ENCODE assay signal across 1 cellular context in the genomic region with DNA sequence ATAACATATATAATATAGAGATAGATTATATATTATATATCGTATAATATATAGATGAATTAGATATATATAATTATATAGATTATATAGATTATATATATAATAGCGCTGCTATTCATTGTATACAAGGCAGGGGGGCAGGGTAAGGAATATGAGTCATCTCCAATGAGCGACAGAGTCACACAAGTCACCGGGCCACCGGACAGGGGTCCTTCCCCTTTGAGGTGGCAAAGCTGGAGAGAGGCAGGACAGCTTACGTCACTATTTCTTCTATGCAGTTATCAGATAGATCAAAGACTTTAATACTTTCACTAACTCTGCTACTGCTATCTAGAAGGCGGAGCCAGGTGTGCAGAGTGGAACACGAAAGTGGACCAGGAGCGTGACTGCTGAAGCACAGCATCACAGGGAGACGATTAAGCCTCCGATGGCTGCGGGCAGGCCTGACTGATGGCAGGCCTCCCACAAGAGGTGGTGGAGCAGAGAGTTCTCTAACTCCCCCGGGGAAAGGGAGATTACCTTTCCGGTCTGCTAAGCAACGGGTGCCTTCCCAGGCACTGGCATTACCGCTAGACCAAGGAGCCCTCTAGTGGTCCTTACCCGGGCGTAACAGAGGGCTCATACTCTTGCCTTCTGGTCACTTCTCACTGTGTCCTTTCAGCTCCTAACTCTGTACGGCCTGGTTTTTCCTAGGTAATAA.
TF ChIP-seq lines count a peak whose summit lies in the region.

No MANE protein-coding gene starts in this region.

TF ChIP-seq in liver, 16 proteins besides CTCF, POLR2A, EP300 and RAD21 (continued from another document):
- TF ChIP-seq, protein P1, sequence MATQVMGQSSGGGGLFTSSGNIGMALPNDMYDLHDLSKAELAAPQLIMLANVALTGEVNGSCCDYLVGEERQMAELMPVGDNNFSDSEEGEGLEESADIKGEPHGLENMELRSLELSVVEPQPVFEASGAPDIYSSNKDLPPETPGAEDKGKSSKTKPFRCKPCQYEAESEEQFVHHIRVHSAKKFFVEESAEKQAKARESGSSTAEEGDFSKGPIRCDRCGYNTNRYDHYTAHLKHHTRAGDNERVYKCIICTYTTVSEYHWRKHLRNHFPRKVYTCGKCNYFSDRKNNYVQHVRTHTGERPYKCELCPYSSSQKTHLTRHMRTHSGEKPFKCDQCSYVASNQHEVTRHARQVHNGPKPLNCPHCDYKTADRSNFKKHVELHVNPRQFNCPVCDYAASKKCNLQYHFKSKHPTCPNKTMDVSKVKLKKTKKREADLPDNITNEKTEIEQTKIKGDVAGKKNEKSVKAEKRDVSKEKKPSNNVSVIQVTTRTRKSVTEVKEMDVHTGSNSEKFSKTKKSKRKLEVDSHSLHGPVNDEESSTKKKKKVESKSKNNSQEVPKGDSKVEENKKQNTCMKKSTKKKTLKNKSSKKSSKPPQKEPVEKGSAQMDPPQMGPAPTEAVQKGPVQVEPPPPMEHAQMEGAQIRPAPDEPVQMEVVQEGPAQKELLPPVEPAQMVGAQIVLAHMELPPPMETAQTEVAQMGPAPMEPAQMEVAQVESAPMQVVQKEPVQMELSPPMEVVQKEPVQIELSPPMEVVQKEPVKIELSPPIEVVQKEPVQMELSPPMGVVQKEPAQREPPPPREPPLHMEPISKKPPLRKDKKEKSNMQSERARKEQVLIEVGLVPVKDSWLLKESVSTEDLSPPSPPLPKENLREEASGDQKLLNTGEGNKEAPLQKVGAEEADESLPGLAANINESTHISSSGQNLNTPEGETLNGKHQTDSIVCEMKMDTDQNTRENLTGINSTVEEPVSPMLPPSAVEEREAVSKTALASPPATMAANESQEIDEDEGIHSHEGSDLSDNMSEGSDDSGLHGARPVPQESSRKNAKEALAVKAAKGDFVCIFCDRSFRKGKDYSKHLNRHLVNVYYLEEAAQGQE (IDR thresholded peaks at IDR 0.05): no peak
- TF ChIP-seq, protein P2, sequence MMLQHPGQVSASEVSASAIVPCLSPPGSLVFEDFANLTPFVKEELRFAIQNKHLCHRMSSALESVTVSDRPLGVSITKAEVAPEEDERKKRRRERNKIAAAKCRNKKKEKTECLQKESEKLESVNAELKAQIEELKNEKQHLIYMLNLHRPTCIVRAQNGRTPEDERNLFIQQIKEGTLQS (IDR thresholded peaks at IDR 0.05): no peak
- no peak for TF ChIP-seq SP1 (IDR thresholded peaks at IDR 0.05)
- no peak for TF ChIP-seq HNF4G (IDR thresholded peaks at IDR 0.05)
